In genomic region chr2:220394433-220394832, GRCh38 we compare ENCODE assay signal across 8 cellular contexts.
A peak's percentile ranks its signal among the peaks of the same experiment; 100 is the strongest.
DNase-seq lines count a peak whose midpoint lies in the region; ATAC-seq, FAIRE-seq and TF ChIP-seq lines count a peak whose summit lies in the region.
"Had no signal": no experiment of that assay in that cellular context is flagged by ENCODE, and none has a peak within 500 bp of the region (broad histone marks: within the 10 kb centered on the region; RNA-seq: fewer than 3 reads in every experiment).

No MANE protein-coding gene starts in this region.

- peak; percentile 94 for FAIRE-seq in H54 (lab: Jason Lieb, UNC)

- H3K27ac Mint-ChIP-seq in nephron progenitor cell = no peak overlapping the region
- H3K27ac Mint-ChIP-seq: T-helper 2 cell treated with Interferon-gamma antibody and Interleukin-4, amounts not matched to agents 5 μg/mL and 100 μg/mL, for 36 hours had no signal

- H3K4me2 ChIP-seq in mesenchymal stem cell (ENCODE audit: low read length, poor library complexity, severe bottlenecking) (no peak overlapping the region), neuronal stem cell (ENCODE audit: insufficient read depth, low read length, poor library complexity, severe bottlenecking) (no peak overlapping the region)

- H2AK5ac ChIP-seq in mesenchymal stem cell (ENCODE audit: low read length, severe bottlenecking) = no peak overlapping the region
- H2AK5ac ChIP-seq in neuronal stem cell (ENCODE audit: low read depth, low read length) = no peak overlapping the region

- TF ChIP-seq CTCF in nephron progenitor cell (IDR thresholded peaks at IDR 0.05) = no peak

- H2BK5ac ChIP-seq in mesenchymal stem cell (ENCODE audit: low read depth, low read length, poor library complexity, severe bottlenecking) = no peak overlapping the region
- H2BK5ac ChIP-seq in neuronal stem cell (ENCODE audit: low read length) = no peak overlapping the region

- H4K8ac ChIP-seq in mesenchymal stem cell (ENCODE audit: low read length) (no peak overlapping the region), neuronal stem cell (ENCODE audit: low read depth, low read length) (no peak overlapping the region)

- H3K36me3 ChIP-seq in mesenchymal stem cell (ENCODE audit: control insufficient read depth in 1 of 2, insufficient read depth in 2 of 2, low read depth in 1 of 2, low read length in 2 of 2) (no peaks in the 10 kb centered on the region), neuronal stem cell (replicated peaks in 1 of 2; ENCODE audit: control insufficient read depth in 2 of 2, insufficient read depth in 2 of 2, low read length in 2 of 2) (no peaks in the 10 kb centered on the region)

- H2AFZ ChIP-seq in mesenchymal stem cell (ENCODE audit: low read depth, low read length) (no peak overlapping the region), neuronal stem cell (ENCODE audit: low read length) (no peak overlapping the region)

- H3K4ac ChIP-seq in mesenchymal stem cell (ENCODE audit: low read depth in 1 of 2, low read length in 2 of 2) = no peak overlapping the region
- H3K4ac ChIP-seq in neuronal stem cell (ENCODE audit: low read length) = no peak overlapping the region

- H3K14ac ChIP-seq in mesenchymal stem cell (ENCODE audit: low read length in 2 of 2) = no peak overlapping the region
- H3K14ac ChIP-seq in neuronal stem cell (ENCODE audit: low read length) = no peak overlapping the region

- H3K23ac ChIP-seq in mesenchymal stem cell (ENCODE audit: low read length in 2 of 2) (no peak overlapping the region), neuronal stem cell (ENCODE audit: low read depth, low read length, poor library complexity) (no peak overlapping the region)

- H4K91ac ChIP-seq in mesenchymal stem cell (ENCODE audit: low read length) (no peak overlapping the region), neuronal stem cell (ENCODE audit: low read depth, low read length, poor library complexity) (no peak overlapping the region)

- H3K36me3 Mint-ChIP-seq in nephron progenitor cell (ENCODE audit: low read depth) = no peaks in the 10 kb centered on the region

- no peak overlapping the region for H2BK12ac ChIP-seq in mesenchymal stem cell (ENCODE audit: low read length in 2 of 2)
- no peak overlapping the region for H2BK12ac ChIP-seq in neuronal stem cell (ENCODE audit: low read length)

- H3K27me3 ChIP-seq in mesenchymal stem cell (ENCODE audit: control insufficient read depth in 1 of 2, insufficient read depth in 1 of 2, low read length in 2 of 2) (no peaks in the 10 kb centered on the region), neuronal stem cell (ENCODE audit: control insufficient read depth in 3 of 3, insufficient read depth in 3 of 3, low read depth in 1 of 3, low read length in 3 of 3) (no peaks in the 10 kb centered on the region)

- no peaks in the 10 kb centered on the region for H3K4me1 ChIP-seq in mesenchymal stem cell (ENCODE audit: control insufficient read depth, insufficient read depth, low read depth, low read length)
- H3K4me1 ChIP-seq in neuronal stem cell (ENCODE audit: control insufficient read depth in 2 of 2, insufficient read depth in 1 of 2, low read depth in 1 of 2, low read length in 2 of 2) = no peaks in the 10 kb centered on the region

- H3K79me1 ChIP-seq in mesenchymal stem cell (replicated peaks; ENCODE audit: low read length, poor library complexity, severe bottlenecking) (no peaks in the 10 kb centered on the region), neuronal stem cell (ENCODE audit: low read depth, low read length) (no peaks in the 10 kb centered on the region)

- H3K4me3 ChIP-seq in mesenchymal stem cell (ENCODE audit: insufficient read depth in 1 of 2, low read depth in 1 of 2, low read length in 2 of 2) (no peak overlapping the region), neuronal stem cell (ENCODE audit: low read length in 2 of 2) (no peak overlapping the region)

- H2BK15ac ChIP-seq in mesenchymal stem cell (ENCODE audit: low read depth, poor library complexity, severe bottlenecking) (no peak overlapping the region), neuronal stem cell (ENCODE audit: low read length) (no peak overlapping the region)

- no peak overlapping the region for H3K9ac ChIP-seq in mesenchymal stem cell (ENCODE audit: low read length)
- H3K9ac ChIP-seq in neuronal stem cell (ENCODE audit: low read depth, low read length, poor library complexity) = no peak overlapping the region

- H3K18ac ChIP-seq in mesenchymal stem cell (ENCODE audit: low read depth in 1 of 2, low read length in 2 of 2) = no peak overlapping the region
- no peak overlapping the region for H3K18ac ChIP-seq in neuronal stem cell (ENCODE audit: low read length)

- H3K4me1 Mint-ChIP-seq in nephron progenitor cell = no peaks in the 10 kb centered on the region

- H3K9me3 Mint-ChIP-seq in nephron progenitor cell = no peaks in the 10 kb centered on the region
- H3K9me3 Mint-ChIP-seq: T-helper 2 cell treated with Interferon-gamma antibody and Interleukin-4, amounts not matched to agents 5 μg/mL and 100 μg/mL, for 36 hours had no signal

- H2BK120ac ChIP-seq in mesenchymal stem cell (ENCODE audit: low read depth, low read length) (no peak overlapping the region), neuronal stem cell (ENCODE audit: low read depth, low read length) (no peak overlapping the region)

- no peaks in the 10 kb centered on the region for H3K9me3 ChIP-seq in mesenchymal stem cell (ENCODE audit: control insufficient read depth, low read length)
- no peaks in the 10 kb centered on the region for H3K9me3 ChIP-seq in neuronal stem cell (replicated peaks in 1 of 2; ENCODE audit: control insufficient read depth in 2 of 2, insufficient read depth in 1 of 2, low read depth in 1 of 2, low read length in 2 of 2)

- TF ChIP-seq POLR2A in H54 (IDR thresholded peaks at IDR 0.05; ENCODE audit: low read depth, low read length) = no peak
- TF ChIP-seq POLR2A in GM18505 (IDR thresholded peaks at IDR 0.05; ENCODE audit: borderline replicate concordance, extremely low read depth, insufficient read depth, insufficient read length) = no peak

- H3K4me3 Mint-ChIP-seq in nephron progenitor cell = no peak overlapping the region
- H3K4me3 Mint-ChIP-seq: T-helper 2 cell treated with Interferon-gamma antibody and Interleukin-4, amounts not matched to agents 5 μg/mL and 100 μg/mL, for 36 hours had no signal

- DNase-seq in H54 (ENCODE audit: insufficient read length, low spot score) (peak; percentile 11), NCI-H2029 treated with DMSO at 0.1 percent for 48 hours (lab: John Stamatoyannopoulos, UW) (peak; percentile 6), astrocyte of the hippocampus (ENCODE audit: low read depth, low spot score) (peak; percentile 76), mesenchymal stem cell (peak; percentile 34), neuronal stem cell (ENCODE audit: low spot score) (no peak), nephron progenitor cell (no peak)

- no peak for ATAC-seq in GM18505 (IDR thresholded peaks at IDR 0.05; ENCODE audit: unreplicated experiment)

- H3K27me3 Mint-ChIP-seq in nephron progenitor cell (ENCODE audit: low read depth, poor library complexity) = peaks cover 7% of the 10 kb centered on the region

- no peak overlapping the region for H3K27ac ChIP-seq in mesenchymal stem cell (ENCODE audit: low read length, poor library complexity, severe bottlenecking)
- H3K27ac ChIP-seq in neuronal stem cell (replicated peaks; ENCODE audit: low read length) = no peak overlapping the region

Comparison
In these comparisons a context has a peak if more than half of its experiments do, and no peak if none do; other contexts are left out.
1. DNase-seq: peak in H54 (single experiment), NCI-H2029 treated with DMSO at 0.1 percent for 48 hours (single experiment), astrocyte of the hippocampus (single experiment) and mesenchymal stem cell (single experiment); none in neuronal stem cell (single experiment) and nephron progenitor cell (single experiment).